Comparison of ENCODE assay signal across 9 cellular contexts in genomic region chr4:186137193-186137792, GRCh38. TPM values are rescaled to one million over a fixed set of nuclear protein-coding genes. Genes with fewer than 3 reads are reported as not detected.
DNase-seq lines count a peak whose midpoint lies in the region; ATAC-seq, FAIRE-seq and TF ChIP-seq lines count a peak whose summit lies in the region.
"Had no signal": no experiment of that assay in that cellular context is flagged by ENCODE, and none has a peak within 500 bp of the region (broad histone marks: within the 10 kb centered on the region; RNA-seq: fewer than 3 reads in every experiment).

No MANE protein-coding gene starts in this region.

- POLR2A ChIA-PET in K562 (lab: Yijun Ruan, JAX) = no interaction called here

- no peaks in the 10 kb centered on the region for H3K9me3 ChIP-seq in K562 (replicated peaks; ENCODE audit: control insufficient read depth, insufficient read depth, low read depth, low read length)
- no peaks in the 10 kb centered on the region for H3K9me3 ChIP-seq in lung (ENCODE audit: control insufficient read depth in 2 of 2, insufficient read depth in 1 of 2, low read length in 1 of 2)

- no peak overlapping the region for H2AFZ ChIP-seq in K562 (ENCODE audit: low read depth, low read length)

- no peaks in the 10 kb centered on the region for H3K36me3 ChIP-seq in K562 (ENCODE audit: control insufficient read depth, insufficient read depth, low read length)
- H3K36me3 ChIP-seq in lung (ENCODE audit: control insufficient read depth in 2 of 2, insufficient read depth in 2 of 2, low read length in 2 of 2) = no peaks in the 10 kb centered on the region

- H3K4me3 ChIP-seq in K562 = no peak overlapping the region
- H3K4me3 ChIP-seq in lung = no peak overlapping the region

- H3K27me3 ChIP-seq in K562 (ENCODE audit: control insufficient read depth in 2 of 2, insufficient read depth in 2 of 2, low read length in 2 of 2) (peaks cover 13 to 37% of the 10 kb centered on the region in 2 experiments), lung (ENCODE audit: control insufficient read depth, insufficient read depth) (no peaks in the 10 kb centered on the region)

- in situ Hi-C loops in K562 (cut with MboI) = no loop called here

- no TSS peak for BruUV-seq in K562 (replicated peaks; lab: Mats Ljungman, UMichigan)

- no peak for TF ChIP-seq POLR2A in K562 (conservative IDR thresholded peaks at IDR 0.05)

- no peak overlapping the region for H3K27ac ChIP-seq in 22Rv1
- no peak overlapping the region for H3K27ac ChIP-seq in K562 (ENCODE audit: extremely low read depth, low read depth, low read length)
- H3K27ac ChIP-seq in lung (ENCODE audit: low read depth in 1 of 2, low read length in 1 of 2) = no peak overlapping the region
- H3K27ac ChIP-seq: epithelial cell of prostate had no signal

- H4K20me1 ChIP-seq in K562 (replicated peaks; ENCODE audit: control insufficient read depth, insufficient read depth, low read length) = no peaks in the 10 kb centered on the region

- ATAC-seq in K562 (no peak; the same call in 2 of the 3 replicates), lung (ENCODE audit: insufficient read depth, low FRiP score) (no peak), esophagus mucosa (no peak), GM21528 (IDR thresholded peaks at IDR 0.05; ENCODE audit: low FRiP score, unreplicated experiment) (no peak)

- CTCF ChIA-PET in K562 (lab: Yijun Ruan, JAX; ENCODE audit: low intra/inter-chr PET ratio) = interaction anchor here (1.3 kb wide), 1 partner anchor 496 kb away, joined by 5 read pairs; no protein-coding TSS in a partner anchor

- 11% methylated on average over 6 of the region's 6 CpGs for WGBS in K562 (ENCODE audit: insufficient coverage, low coverage, missing lambda C conversion rate)
- WGBS in lung, 2 donors = 65 to 75% methylated on average over 6 of the region's 6 CpGs

- no peak overlapping the region for H3K9ac ChIP-seq in K562 (ENCODE audit: insufficient read depth in 1 of 2, low read depth in 2 of 2, low read length in 2 of 2)

- H3K79me2 ChIP-seq in K562 (ENCODE audit: control insufficient read depth, insufficient read depth, low read length) = no peaks in the 10 kb centered on the region

- intact Hi-C loops in K562 (cut with micrococcal nuclease) = loop anchor here (2.0 to 10.0 kb wide), 2 partner anchors 68 to 492 kb away; partner anchors contain the start of gene TLR3

- no peaks in the 10 kb centered on the region for H3K9me1 ChIP-seq in K562 (ENCODE audit: control insufficient read depth, insufficient read depth, low read length)

- peak; percentile 31 to 35; a peak in 3 of 4 replicates for TF ChIP-seq RAD21 in K562 (CRISPR knock-in tag; conservative IDR thresholded peaks at IDR 0.05 in 1 of 2, IDR thresholded peaks at IDR 0.05 in 1 of 2)

- H3K4me1 ChIP-seq in K562 (replicated peaks in 1 of 2; ENCODE audit: control insufficient read depth in 2 of 2, insufficient read depth in 2 of 2, low read length in 2 of 2) (no peaks in the 10 kb centered on the region), lung (ENCODE audit: control insufficient read depth in 2 of 2, insufficient read depth in 2 of 2, low read length in 2 of 2) (no peaks in the 10 kb centered on the region)

- no peak for TF ChIP-seq EP300 in K562 (IDR thresholded peaks at IDR 0.05; ENCODE audit: low read length)

- DNase-seq in HT1080 (ENCODE audit: low read depth) = peak; percentile 45
- DNase-seq in K562 (ENCODE audit: extremely low read depth in 1 of 4, low spot score in 3 of 4) = peak in 1 of 4 experiments; percentile 18
- no peak for DNase-seq in lung (ENCODE audit: low spot score)
- no peak for DNase-seq in MV-4-11 (lab: John Stamatoyannopoulos, UW)

- TF ChIP-seq CTCF in 22Rv1 (IDR thresholded peaks at IDR 0.05) (peak; percentile 79), GM12873 (IDR thresholded peaks at IDR 0.05; ENCODE audit: insufficient read depth, low read depth, low read length, missing control alignments) (peak; percentile 62), K562 (IDR thresholded peaks at IDR 0.05 in 2 of 3, conservative IDR thresholded peaks at IDR 0.05 in 1 of 3; ENCODE audit: insufficient read depth in 2 of 3, low read depth in 1 of 3, low read length in 3 of 3) (peak; percentile 39 to 63 (median 41); a peak in 3 of 6 replicates), lung (IDR thresholded peaks at IDR 0.05; ENCODE audit: control extremely low read depth, extremely low read depth) (peak; percentile 38)

- no peak overlapping the region for H3K4me2 ChIP-seq in K562 (ENCODE audit: insufficient read depth, low read length)

- FAIRE-seq in K562 (lab: Jason Lieb, UNC) = peak; percentile 78

TF ChIP-seq in K562, 482 proteins besides CTCF, POLR2A, EP300 and RAD21 (continues in another document):
- TF ChIP-seq DEAF1 (CRISPR knock-in tag; IDR thresholded peaks at IDR 0.05) (peak; percentile 18; the same call in 1 of the 2 replicates), ZNF384 (IDR thresholded peaks at IDR 0.05; ENCODE audit: low read depth, low read length) (peak; percentile 81)

RNA-seq across cellular contexts. Expression of gene FAM149A, which starts 32.8 kb away (rescaled TPM):
- total RNA-seq in HT1080 (2014; rRNA removed; shearing (Covaris generic)) = 1.5 TPM in 2 replicates
- polyA plus RNA-seq in HT1080 (2015; cell fraction: cytosol; rRNA removed) = 0.73 and 1.00 TPM in 2 replicates
- 0.67 and 0.84 TPM in 2 replicates for polyA plus RNA-seq in HT1080 (2015; cell fraction: nucleus; rRNA removed)
- total RNA-seq in K562 (2011; cell fraction: chromatin; rRNA removed; ENCODE audit: low replicate concordance) = not detected in 2 replicates
- total RNA-seq in K562 (2011; cell fraction: nucleolus; rRNA removed) = not detected in 2 replicates
- not detected in 2 replicates for total RNA-seq in K562 (2011; cell fraction: nucleoplasm; rRNA removed)
- total RNA-seq in K562 (2014; rRNA removed) (not detected in 2 replicates), K562 (2014; rRNA removed; fragmentation: Illumina TruSeq; extraction: Trizol) (not detected in 2 replicates), K562 (2015; rRNA removed; fragmentation: Illumina TruSeq; extraction: Trizol) (not detected in 2 replicates), K562 (2021) (not detected in 2 replicates), lung (10 to 100 TPM; 14.4 to 14.8 TPM), esophagus mucosa (1.6 TPM)
- polyA plus RNA-seq in K562 (2011; rRNA removed) (not detected in 2 replicates), K562 (2014; fragmentation: Illumina TruSeq; extraction: Trizol) (not detected in 2 replicates), K562 (2014; fragmentation: Nextera tagmentation; extraction: Ambion mirVana) (not detected), K562 (2014; rRNA removed) (not detected in 2 replicates), lung (10 to 100 TPM in 1 of 2 donors, 1 to 10 TPM in 1; 2.5 to 11.7 TPM)
- polyA plus RNA-seq in K562 (2011; cell fraction: cytosol; rRNA removed) = not detected in 2 replicates
- not detected in 2 replicates for polyA plus RNA-seq in K562 (2011; cell fraction: nucleus; rRNA removed)
- not detected in 2 replicates for polyA plus RNA-seq in K562 (2012)
- not detected in 2 replicates for polyA minus RNA-seq in K562 (2011; rRNA and poly(A)+ RNA removed)
- not detected in 2 replicates for polyA minus RNA-seq in K562 (2011; cell fraction: cytosol; rRNA and poly(A)+ RNA removed)
- polyA minus RNA-seq in K562 (2011; cell fraction: nucleus; rRNA and poly(A)+ RNA removed) = not detected in 2 replicates

RNA-seq across cellular contexts. Expression of gene CYP4V2, which starts 54.1 kb away (rescaled TPM):
- total RNA-seq in HT1080 (2014; rRNA removed; shearing (Covaris generic)) = 3.1 and 5.2 TPM in 2 replicates
- polyA plus RNA-seq in HT1080 (2015; cell fraction: cytosol; rRNA removed) = 2.6 TPM in 2 replicates
- 1.1 and 2.3 TPM in 2 replicates for polyA plus RNA-seq in HT1080 (2015; cell fraction: nucleus; rRNA removed)
- 2.2 and 4.2 TPM in 2 replicates for total RNA-seq in K562 (2011; cell fraction: chromatin; rRNA removed; ENCODE audit: low replicate concordance)
- 2.5 and 3.0 TPM in 2 replicates for total RNA-seq in K562 (2011; cell fraction: nucleolus; rRNA removed)
- total RNA-seq in K562 (2011; cell fraction: nucleoplasm; rRNA removed) = 3.0 and 5.1 TPM in 2 replicates
- 3.3 and 4.5 TPM in 2 replicates for total RNA-seq in K562 (2014; rRNA removed)
- total RNA-seq in K562 (2014; rRNA removed; fragmentation: Illumina TruSeq; extraction: Trizol) = 4.8 and 5.4 TPM in 2 replicates
- 7.2 and 8.3 TPM in 2 replicates for total RNA-seq in K562 (2015; rRNA removed; fragmentation: Illumina TruSeq; extraction: Trizol)
- total RNA-seq in K562 (2021) = 3.6 and 4.5 TPM in 2 replicates
- 0.64 and 2.6 TPM in 2 replicates for polyA plus RNA-seq in K562 (2011; rRNA removed)
- polyA plus RNA-seq in K562 (2011; cell fraction: cytosol; rRNA removed) = 1.0 and 1.8 TPM in 2 replicates
- 1.1 and 2.9 TPM in 2 replicates for polyA plus RNA-seq in K562 (2011; cell fraction: nucleus; rRNA removed)
- 4.3 and 12.5 TPM in 2 replicates for polyA plus RNA-seq in K562 (2012)
- polyA plus RNA-seq in K562 (2014; fragmentation: Illumina TruSeq; extraction: Trizol) = 3.3 and 3.9 TPM in 2 replicates
- polyA plus RNA-seq in K562 (2014; fragmentation: Nextera tagmentation; extraction: Ambion mirVana) = 1 to 10 TPM; 1.1 TPM
- 5.2 and 5.3 TPM in 2 replicates for polyA plus RNA-seq in K562 (2014; rRNA removed)
- polyA minus RNA-seq in K562 (2011; rRNA and poly(A)+ RNA removed) = 1.7 and 2.2 TPM in 2 replicates
- polyA minus RNA-seq in K562 (2011; cell fraction: cytosol; rRNA and poly(A)+ RNA removed) = 1.4 TPM in 1 of 2 replicates, not detected in the other
- 2.1 and 3.5 TPM in 2 replicates for polyA minus RNA-seq in K562 (2011; cell fraction: nucleus; rRNA and poly(A)+ RNA removed)
- 10 to 100 TPM; 28.5 to 36.2 TPM for total RNA-seq in lung
- polyA plus RNA-seq in lung = 10 to 100 TPM; 13.4 to 17.4 TPM
- total RNA-seq in esophagus mucosa = 3.8 TPM
